In genomic region chr17:40327735-40328385, GRCh38 we compare ENCODE assay signal across 8 cellular contexts. TPM values are rescaled to one million over a fixed set of nuclear protein-coding genes. Genes with fewer than 3 reads are reported as not detected.
DNase-seq lines count a peak whose midpoint lies in the region; ATAC-seq and TF ChIP-seq lines count a peak whose summit lies in the region.

No MANE protein-coding gene starts in this region.

- peaks cover 0 to 8% (median 3%) of the 10 kb centered on the region in 4 donors for H3K36me3 ChIP-seq in stomach

- H3K27me3 Mint-ChIP-seq in T-helper 2 cell treated with Interferon-gamma antibody and Interleukin-4, amounts not matched to agents 5 μg/mL and 100 μg/mL, for 36 hours (ENCODE audit: low read depth), result no peaks in the 10 kb centered on the region
- peaks cover 11 to 18% (median 12%) of the 10 kb centered on the region in 3 donors for H3K27me3 Mint-ChIP-seq in immature natural killer cell (ENCODE audit: low read depth in 3 of 3)

- no peak for TF ChIP-seq POLR2A in stomach (IDR thresholded peaks at IDR 0.05)

- ATAC-seq in activated naive CD4-positive, alpha-beta T cell treated with anti-CD3 and anti-CD28 coated beads, Interleukin-2, amount 50 U/mL, for 72 hours, result no peak
- ATAC-seq in GM21737 (IDR thresholded peaks at IDR 0.05; ENCODE audit: unreplicated experiment), result no peak

- DNase-seq in T-helper 2 cell treated with Interferon-gamma antibody and Interleukin-4, amounts not matched to agents 5 μg/mL and 100 μg/mL, for 36 hours (ENCODE audit: low spot score), result no peak
- DNase-seq in T-helper 2 cell (no peak), immature natural killer cell (no peak), stomach (no peak), NCI-H2029 treated with DMSO at 0.1 percent for 48 hours (lab: John Stamatoyannopoulos, UW) (no peak), OCI-M2 (lab: John Stamatoyannopoulos, UW; ENCODE audit: unreplicated experiment) (no peak)
- DNase-seq in activated naive CD4-positive, alpha-beta T cell treated with anti-CD3 and anti-CD28 coated beads, Interleukin-2, amount 50 U/mL, for 72 hours (ENCODE audit: low spot score in 2 of 2), result no peak

- peak overlapping the region; percentile 91 for H3K4me3 Mint-ChIP-seq in T-helper 2 cell treated with Interferon-gamma antibody and Interleukin-4, amounts not matched to agents 5 μg/mL and 100 μg/mL, for 36 hours
- H3K4me3 Mint-ChIP-seq in immature natural killer cell, result peak overlapping the region in 3 of 5 donors; percentile 24 to 57 (median 39)

- H3K4me1 ChIP-seq in stomach, result peaks cover 88 to 100% (median 98%) of the 10 kb centered on the region in 4 donors

- peaks cover 27% of the 10 kb centered on the region for H3K36me3 Mint-ChIP-seq in T-helper 2 cell treated with Interferon-gamma antibody and Interleukin-4, amounts not matched to agents 5 μg/mL and 100 μg/mL, for 36 hours (ENCODE audit: low read depth)
- peaks cover 0 to 15% of the 10 kb centered on the region in 2 donors for H3K36me3 Mint-ChIP-seq in activated naive CD4-positive, alpha-beta T cell treated with anti-CD3 and anti-CD28 coated beads, Interleukin-2, amount 50 U/mL, for 72 hours
- peaks cover 5 to 11% (median 11%) of the 10 kb centered on the region in 3 donors for H3K36me3 Mint-ChIP-seq in immature natural killer cell

- TF ChIP-seq EP300 in stomach (IDR thresholded peaks at IDR 0.05), result no peak

- TF ChIP-seq CTCF in stomach (IDR thresholded peaks at IDR 0.05), result no peak

- peaks cover 83% of the 10 kb centered on the region for H3K4me1 Mint-ChIP-seq in T-helper 2 cell treated with Interferon-gamma antibody and Interleukin-4, amounts not matched to agents 5 μg/mL and 100 μg/mL, for 36 hours (ENCODE audit: low read depth)
- H3K4me1 Mint-ChIP-seq in immature natural killer cell, result peaks cover 81 to 84% of the 10 kb centered on the region in 2 donors

- H3K27ac Mint-ChIP-seq in T-helper 2 cell treated with Interferon-gamma antibody and Interleukin-4, amounts not matched to agents 5 μg/mL and 100 μg/mL, for 36 hours, result peak overlapping the region; percentile 96
- peak overlapping the region; percentile 22 to 99 for H3K27ac Mint-ChIP-seq in activated naive CD4-positive, alpha-beta T cell treated with anti-CD3 and anti-CD28 coated beads, Interleukin-2, amount 50 U/mL, for 72 hours
- H3K27ac Mint-ChIP-seq in immature natural killer cell, result peak overlapping the region; percentile 74 to 100 (median 95)

- H3K27me3 ChIP-seq in stomach, result no peaks in the 10 kb centered on the region

- 0 to 27% (median 2%) methylated on average over 2 to 3 of the region's 3 CpGs for WGBS in stomach, 5 donors

- no peaks in the 10 kb centered on the region for H3K9me3 ChIP-seq in stomach

- peak overlapping the region; percentile 43 to 98 (median 93) for H3K27ac ChIP-seq in stomach

- H3K9me3 Mint-ChIP-seq in T-helper 2 cell treated with Interferon-gamma antibody and Interleukin-4, amounts not matched to agents 5 μg/mL and 100 μg/mL, for 36 hours, result no peaks in the 10 kb centered on the region
- no peaks in the 10 kb centered on the region for H3K9me3 Mint-ChIP-seq in activated naive CD4-positive, alpha-beta T cell treated with anti-CD3 and anti-CD28 coated beads, Interleukin-2, amount 50 U/mL, for 72 hours
- H3K9me3 Mint-ChIP-seq in immature natural killer cell, result peaks cover 0 to 2% (median under 1%) of the 10 kb centered on the region in 6 donors

- intact Hi-C loops in stomach (cut with DNase I; ENCODE audit: low total_unique reads), result no loop called here

- no peak overlapping the region for H3K4me3 ChIP-seq in stomach

RNA-seq across cellular contexts. Expression of gene RARA, which starts 18.9 kb away (rescaled TPM):
- total RNA-seq in activated naive CD4-positive, alpha-beta T cell treated with anti-CD3 and anti-CD28 coated beads, Interleukin-2, amount 50 U/mL, for 72 hours, result 10 to 100 TPM; 21.0 to 23.0 TPM
- polyA plus RNA-seq in immature natural killer cell, result 10 to 100 TPM in 1 of 3 donors, 1 to 10 TPM in 2; 4.6 to 12.1 (median 4.6) TPM
- total RNA-seq in stomach, result 10 to 100 TPM; 14.3 to 40.8 (median 24.6) TPM
- polyA plus RNA-seq in stomach, result 10 to 100 TPM; 11.2 to 20.0 (median 17.1) TPM

RNA-seq across cellular contexts. Expression of gene GJD3, which starts 36.7 kb away (rescaled TPM):
- total RNA-seq in activated naive CD4-positive, alpha-beta T cell treated with anti-CD3 and anti-CD28 coated beads, Interleukin-2, amount 50 U/mL, for 72 hours, result not detected
- under 1 TPM in 2 of 3 donors, not detected in 1; 0.40 to 0.68 TPM for polyA plus RNA-seq in immature natural killer cell
- 1 to 10 TPM in 1 of 5 donors, under 1 TPM in 1, not detected in 3; 0.55 to 1.2 TPM for total RNA-seq in stomach
- not detected for polyA plus RNA-seq in stomach

RNA-seq across cellular contexts. Expression of gene CDC6, which starts 40.2 kb away (rescaled TPM):
- 10 to 100 TPM; 81.8 to 86.7 TPM for total RNA-seq in activated naive CD4-positive, alpha-beta T cell treated with anti-CD3 and anti-CD28 coated beads, Interleukin-2, amount 50 U/mL, for 72 hours
- 1 to 10 TPM in 2 of 3 donors, under 1 TPM in 1; 0.81 to 1.8 (median 1.5) TPM for polyA plus RNA-seq in immature natural killer cell
- 1 to 10 TPM in 4 of 5 donors, not detected in 1; 1.4 to 9.8 (median 4.5) TPM for total RNA-seq in stomach
- 1 to 10 TPM; 1.1 to 4.0 (median 3.1) TPM for polyA plus RNA-seq in stomach

Comparison
In these comparisons a context has a peak if more than half of its experiments do, and no peak if none do; other contexts are left out.
1. RNA of gene CDC6, which starts 40.2 kb away (total RNA-seq): 81.8 to 86.7 TPM in activated naive CD4-positive, alpha-beta T cell treated with anti-CD3 and anti-CD28 coated beads, Interleukin-2, amount 50 U/mL, for 72 hours; 1.4 to 9.8 TPM in stomach; every median in the first group is over 4 times any median in the second.
2. Peak in every context shown above with its lines, with median percentiles within 50 percentile points of each other: H3K27ac Mint-ChIP-seq.